In the genomic region with DNA sequence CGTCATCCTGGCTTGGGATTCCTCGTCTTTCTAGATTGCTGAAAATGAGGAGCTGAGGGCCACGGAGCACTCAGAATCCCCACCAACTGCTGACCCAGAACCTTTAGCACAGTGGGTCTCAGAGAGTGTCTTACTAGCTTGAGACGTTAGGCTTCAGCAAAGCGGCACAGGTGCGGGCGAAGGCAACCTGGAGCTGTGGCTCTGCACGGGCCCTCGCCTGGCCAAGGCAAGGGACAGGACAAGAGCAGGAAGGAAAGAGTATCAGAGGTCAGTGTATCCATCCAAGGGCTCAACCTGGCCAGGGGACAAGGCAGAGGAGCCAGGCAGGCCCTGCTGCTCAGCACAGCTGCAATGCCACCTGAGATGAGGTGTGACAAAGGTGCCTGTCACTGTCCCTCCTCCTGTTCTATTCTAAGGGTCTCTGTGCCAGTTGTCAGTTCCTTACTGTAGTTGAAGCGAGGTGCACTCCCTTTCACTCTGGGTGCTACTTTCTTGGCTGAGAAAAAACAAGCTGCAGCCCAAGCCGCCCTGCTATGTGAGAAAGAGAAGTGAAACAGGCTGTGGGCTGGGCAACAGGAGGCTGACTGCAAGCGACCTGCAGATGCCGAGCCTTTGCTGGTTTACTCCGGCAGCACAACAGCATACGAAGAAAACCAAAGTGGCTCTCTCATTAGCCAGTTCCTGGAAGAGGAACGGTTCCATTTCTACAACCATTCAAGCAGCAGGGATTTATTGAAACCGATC, we compare ENCODE assay signal across 8 cellular contexts. TPM values are rescaled to one million over a fixed set of nuclear protein-coding genes. Genes with fewer than 3 reads are reported as not detected.
A peak's percentile ranks its signal among the peaks of the same experiment; 100 is the strongest.
DNase-seq lines count a peak whose midpoint lies in the region; ATAC-seq and TF ChIP-seq lines count a peak whose summit lies in the region.

No MANE protein-coding gene starts in this region.

- H3K4me3 Mint-ChIP-seq in CD14-positive monocyte, result peak overlapping the region; percentile 58 to 67

- TF ChIP-seq CTCF in CD14-positive monocyte (IDR thresholded peaks at IDR 0.05), result no peak
- no peak for TF ChIP-seq CTCF in spleen (IDR thresholded peaks at IDR 0.05 in 8 of 11, conservative IDR thresholded peaks at IDR 0.05 in 3 of 11)

- peaks cover 4 to 10% (median 5%) of the 10 kb centered on the region in 3 donors for H3K27me3 Mint-ChIP-seq in CD14-positive monocyte (ENCODE audit: low read depth in 3 of 3)

- peaks cover 0 to 6% (median 0%) of the 10 kb centered on the region in 7 donors for H3K9me3 Mint-ChIP-seq in CD14-positive monocyte

- no peaks in the 10 kb centered on the region for H3K27me3 ChIP-seq in spleen (replicated peaks in 1 of 7)

- peak overlapping the region in 1 of 8 donors; percentile 37 for H3K4me3 ChIP-seq in spleen

- WGBS in spleen, 5 donors, result 63 to 71% (median 66%) methylated on average over 17 of the region's 17 CpGs

- DNase-seq in CD14-positive monocyte (ENCODE audit: low spot score) (peak; percentile 77), activated T-helper 1 cell treated with Interleukin-2 at 50 U/mL for 16 hours (ENCODE audit: low read depth) (peak; percentile 18), spleen (peak; percentile 91), NCI-H187 treated with DMSO at 0.1 percent for 48 hours (lab: John Stamatoyannopoulos, UW) (no peak), SHP77 (lab: John Stamatoyannopoulos, UW) (no peak), glomerular visceral epithelial cell (ENCODE audit: extremely low spot score) (no peak)

- H3K36me3 Mint-ChIP-seq in CD14-positive monocyte, result no peaks in the 10 kb centered on the region

- ATAC-seq in GM19467 (IDR thresholded peaks at IDR 0.05; ENCODE audit: unreplicated experiment) (peak; percentile 92), HG03442 (IDR thresholded peaks at IDR 0.05; ENCODE audit: unreplicated experiment) (peak; percentile 82)

- peaks cover 12 to 79% (median 32%) of the 10 kb centered on the region in 6 donors for H3K4me1 ChIP-seq in spleen

- H3K27ac ChIP-seq in spleen, result peak overlapping the region in 7 of 8 donors; percentile 69 to 88 (median 82)

- H3K36me3 ChIP-seq in spleen, result no peaks in the 10 kb centered on the region

- H3K4me1 Mint-ChIP-seq in CD14-positive monocyte, result peaks cover 67% of the 10 kb centered on the region

- intact Hi-C loops in CD14-positive monocyte (cut with micrococcal nuclease), result no loop called here
- intact Hi-C loops in spleen (cut with DNase I; ENCODE audit: low total_unique reads), result no loop called here

- peak in 1 of 3 donors; percentile 43 for TF ChIP-seq POLR2A in spleen (IDR thresholded peaks at IDR 0.05)

- H3K27ac Mint-ChIP-seq in CD14-positive monocyte, result peak overlapping the region; percentile 54 to 92 (median 86)

- H3K9me3 ChIP-seq in spleen, result peaks cover 0 to 1% (median 0%) of the 10 kb centered on the region in 8 donors

RNA-seq across cellular contexts. Expression of a gene that starts 33.3 kb away (rescaled TPM):
- 1 to 10 TPM; 4.9 to 7.9 TPM for polyA plus RNA-seq in CD14-positive monocyte
- 10 to 100 TPM; 21.4 to 41.5 (median 25.5) TPM for total RNA-seq in spleen
- polyA plus RNA-seq in spleen, result 1 to 10 TPM; 2.5 to 3.7 (median 2.7) TPM

Comparison
In these comparisons a context has a peak if more than half of its experiments do, and no peak if none do; other contexts are left out.
1. DNase-seq: peak in CD14-positive monocyte (single experiment), activated T-helper 1 cell treated with Interleukin-2 at 50 U/mL for 16 hours (single experiment) and spleen (single experiment); none in NCI-H187 treated with DMSO at 0.1 percent for 48 hours (single experiment), SHP77 (0 of 2) and glomerular visceral epithelial cell (single experiment).